ENCODE assay signal across 26 cellular contexts in genomic region chr10:13373644-13374043, GRCh38.
"Had no signal": no experiment of that assay in that cellular context is flagged by ENCODE, and none has a peak within 500 bp of the region (broad histone marks: within the 10 kb centered on the region; RNA-seq: fewer than 3 reads in every experiment).

No MANE protein-coding gene starts in this region.

- H3K36me3 ChIP-seq: colonic mucosa, esophagus squamous epithelium, gastrocnemius medialis, heart right ventricle, left lung, lower lobe of right lung had no signal

- ATAC-seq: effector memory CD8-positive, alpha-beta T cell; esophagus mucosa; gastrocnemius medialis; heart right ventricle; left cardiac atrium; left lung; left ventricle myocardium superior; lower lobe of right lung; mucosa of descending colon had no signal

- H3K4me3 ChIP-seq: colonic mucosa, esophagus squamous epithelium, gastrocnemius medialis, heart right ventricle, left lung, lower lobe of right lung, mucosa of descending colon had no signal

- H3K4me1 ChIP-seq: colonic mucosa, esophagus squamous epithelium, gastrocnemius medialis, heart right ventricle, left lung, lower lobe of right lung had no signal

- H3K27ac ChIP-seq: colonic mucosa, epithelial cell of prostate, esophagus squamous epithelium, gastrocnemius medialis, heart right ventricle, left lung, lower lobe of right lung had no signal

- FAIRE-seq: endometrium, islet of Langerhans, keratinocyte had no signal

- H3K9me3 ChIP-seq: colonic mucosa, esophagus squamous epithelium, gastrocnemius medialis, heart right ventricle, left lung, lower lobe of right lung, mucosa of descending colon had no signal

- DNase-seq: colonic mucosa; cortex of kidney; effector CD8-positive, alpha-beta T cell; effector memory CD8-positive, alpha-beta T cell; endodermal cell; erythroblast; esophagus squamous epithelium; foreskin fibroblast; foreskin melanocyte; gastrocnemius medialis; glutamatergic neuron; head of caudate nucleus; heart right ventricle; hippocampal formation; left cardiac atrium; left lung; left ventricle myocardium superior; lower lobe of right lung; mesenchymal stem cell; mucosa of descending colon; naive B cell had no signal

- H3K27me3 ChIP-seq: colonic mucosa, heart right ventricle, left lung had no signal
